In the genomic region with DNA sequence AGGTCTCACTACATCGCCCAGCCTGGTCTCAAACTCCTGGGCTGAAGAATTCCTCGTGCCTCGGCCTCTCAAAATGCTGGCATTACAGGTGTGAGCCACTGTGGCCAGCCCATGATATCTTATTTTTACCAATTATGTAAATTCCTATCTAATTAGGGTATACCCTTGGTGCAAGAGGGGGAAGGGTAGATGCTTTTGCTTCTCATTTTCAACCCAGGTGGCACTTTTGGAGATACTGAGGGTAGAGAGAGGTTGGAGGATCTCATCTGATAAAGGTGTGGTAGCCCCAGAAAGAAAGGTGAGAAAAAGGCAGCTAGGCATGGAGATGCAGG, we compare ENCODE assay signal across 9 cellular contexts. TPM values are rescaled to one million over a fixed set of nuclear protein-coding genes. Genes with fewer than 3 reads are reported as not detected.
DNase-seq lines count a peak whose midpoint lies in the region; ATAC-seq and TF ChIP-seq lines count a peak whose summit lies in the region.
"Had no signal": no experiment of that assay in that cellular context is flagged by ENCODE, and none has a peak within 500 bp of the region (broad histone marks: within the 10 kb centered on the region; RNA-seq: fewer than 3 reads in every experiment).

No MANE protein-coding gene starts in this region.

- peak overlapping the region; percentile 94 for H3K27ac ChIP-seq in CD4-positive, alpha-beta memory T cell (ENCODE audit: low read depth, low read length)
- H3K27ac ChIP-seq in dorsolateral prefrontal cortex (peak overlapping the region; percentile 23 to 96 (median 87)), ovary (peak overlapping the region; percentile 53 to 59)

- peak overlapping the region; percentile 45 to 72 (median 64) for H3K4me3 Mint-ChIP-seq in CD4-positive, alpha-beta memory T cell

- ATAC-seq in GM18907 (IDR thresholded peaks at IDR 0.05; ENCODE audit: unreplicated experiment) (no peak), GM18517 (IDR thresholded peaks at IDR 0.05; ENCODE audit: unreplicated experiment) (no peak)

- TF ChIP-seq EP300 in ovary (IDR thresholded peaks at IDR 0.05) = no peak

- H3K4me1 ChIP-seq in CD4-positive, alpha-beta memory T cell (ENCODE audit: insufficient read depth, low read length) = peaks cover 63% of the 10 kb centered on the region
- peaks cover 12% of the 10 kb centered on the region for H3K4me1 ChIP-seq in ovary (ENCODE audit: insufficient read depth)

- H3K27me3 ChIP-seq in CD4-positive, alpha-beta memory T cell (ENCODE audit: insufficient read depth, low read length) = no peaks in the 10 kb centered on the region
- H3K27me3 ChIP-seq in dorsolateral prefrontal cortex (no peaks in the 10 kb centered on the region), ovary (no peaks in the 10 kb centered on the region)

- POLR2A ChIA-PET in CD4-positive, alpha-beta memory T cell (lab: Charles Lee; ENCODE audit: partially characterized antibody) = interaction anchor here (0.7 to 15.9 kb wide), 7 partner anchors 9 to 48 kb away, joined by 4 to 439 read pairs (median 5); a partner anchor contains a TSS

- peaks cover 43 to 68% (median 52%) of the 10 kb centered on the region in 4 donors for H3K4me1 Mint-ChIP-seq in CD4-positive, alpha-beta memory T cell

- no peak for TF ChIP-seq POLR2A in ovary (IDR thresholded peaks at IDR 0.05)

- peaks cover 16 to 25% of the 10 kb centered on the region in 2 donors for H3K36me3 Mint-ChIP-seq in CD4-positive, alpha-beta memory T cell

- H3K27ac Mint-ChIP-seq in CD4-positive, alpha-beta memory T cell = peak overlapping the region; percentile 89 to 100 (median 99)

- peak overlapping the region in 1 of 2 donors; percentile 13 for H3K4me3 ChIP-seq in CD4-positive, alpha-beta memory T cell (ENCODE audit: low read length in 2 of 2)
- H3K4me3 ChIP-seq in dorsolateral prefrontal cortex (peak overlapping the region in 2 of 59 donors; percentile 4 to 31), ovary (no peak overlapping the region)

- H3K9me3 Mint-ChIP-seq in CD4-positive, alpha-beta memory T cell = no peaks in the 10 kb centered on the region

- H3K36me3 ChIP-seq in CD4-positive, alpha-beta memory T cell (ENCODE audit: insufficient read depth, low read length) = no peaks in the 10 kb centered on the region
- H3K36me3 ChIP-seq in ovary = no peaks in the 10 kb centered on the region

- no peaks in the 10 kb centered on the region for H3K9me3 ChIP-seq in CD4-positive, alpha-beta memory T cell (ENCODE audit: control insufficient read depth in 1 of 2, low read length in 2 of 2)
- H3K9me3 ChIP-seq in ovary = no peaks in the 10 kb centered on the region

- CTCF ChIA-PET in CD4-positive, alpha-beta memory T cell (lab: Charles Lee; ENCODE audit: partially characterized antibody) = interaction anchor here (0.8 to 16.8 kb wide), 3 partner anchors 9 to 49 kb away, joined by 3 to 501 read pairs (median 4); no protein-coding TSS in a partner anchor

- H3K27me3 Mint-ChIP-seq in CD4-positive, alpha-beta memory T cell = no peaks in the 10 kb centered on the region

- TF ChIP-seq CTCF in dorsolateral prefrontal cortex (IDR thresholded peaks at IDR 0.05 in 54 of 56, conservative IDR thresholded peaks at IDR 0.05 in 2 of 56; ENCODE audit: low read depth in 1 of 56, partially characterized antibody in 56 of 56) (no peak), ovary (IDR thresholded peaks at IDR 0.05) (no peak)

- DNase-seq in CD4-positive, alpha-beta memory T cell = no peak
- DNase-seq in NAMALWA (ENCODE audit: low spot score) = peak; percentile 60
- DNase-seq in dorsolateral prefrontal cortex = no peak
- DNase-seq in ovary = no peak
- DNase-seq in NK-92 (lab: John Stamatoyannopoulos, UW; ENCODE audit: unreplicated experiment) = no peak
- DNase-seq in ACHN = no peak
- DNase-seq: activated gamma-delta T cell had no signal

- 94 to 98% (median 97%) methylated on average over 3 of the region's 3 CpGs for WGBS in ovary, 3 donors

- intact Hi-C loops in CD4-positive, alpha-beta memory T cell (cut with micrococcal nuclease) = no loop called here
- intact Hi-C loops in dorsolateral prefrontal cortex (cut with DNase I) (no loop called here), ovary (cut with DNase I) (loop anchor here in 1 of 4 donors (5.0 kb wide), 1 partner anchor 45 kb away; no protein-coding TSS in a partner anchor)

- in situ Hi-C loops in ACHN (cut with HindIII; ENCODE audit: low pct_ligation_motif_present, low pct_unique_long_range_greater_than_20kb, low sequenced_read_pairs) = no loop called here

RNA-seq across cellular contexts. Expression of a gene that starts 17.4 kb away (rescaled TPM):
- 100 to 1,000 TPM in 1 of 2 experiments, 10 to 100 TPM in 1; 99.7 to 101 TPM for total RNA-seq in CD4-positive, alpha-beta memory T cell
- polyA plus RNA-seq in CD4-positive, alpha-beta memory T cell = 10 to 100 TPM; 52.4 to 55.2 TPM
- total RNA-seq in dorsolateral prefrontal cortex (100 to 1,000 TPM; 155 to 380 (median 257) TPM), ovary (100 to 1,000 TPM; 134 to 196 (median 152) TPM)
- 100 to 1,000 TPM; 111 to 193 TPM for polyA plus RNA-seq in ovary

RNA-seq across cellular contexts. Expression of a gene that starts 32.6 kb away (rescaled TPM):
- total RNA-seq in CD4-positive, alpha-beta memory T cell = 100 to 1,000 TPM; 314 to 331 TPM
- polyA plus RNA-seq in CD4-positive, alpha-beta memory T cell = 100 to 1,000 TPM; 116 to 207 TPM
- total RNA-seq in dorsolateral prefrontal cortex (100 to 1,000 TPM in 19 of 120 experiments, 10 to 100 TPM in 101; 43.4 to 130 (median 70.6) TPM), ovary (100 to 1,000 TPM in 6 of 7 donors, 10 to 100 TPM in 1; 91.1 to 280 (median 145) TPM)
- polyA plus RNA-seq in ovary = 100 to 1,000 TPM in 1 of 2 donors, 10 to 100 TPM in 1; 74.2 to 209 TPM
